ENCODE assay signal across 12 cellular contexts in the genomic region with DNA sequence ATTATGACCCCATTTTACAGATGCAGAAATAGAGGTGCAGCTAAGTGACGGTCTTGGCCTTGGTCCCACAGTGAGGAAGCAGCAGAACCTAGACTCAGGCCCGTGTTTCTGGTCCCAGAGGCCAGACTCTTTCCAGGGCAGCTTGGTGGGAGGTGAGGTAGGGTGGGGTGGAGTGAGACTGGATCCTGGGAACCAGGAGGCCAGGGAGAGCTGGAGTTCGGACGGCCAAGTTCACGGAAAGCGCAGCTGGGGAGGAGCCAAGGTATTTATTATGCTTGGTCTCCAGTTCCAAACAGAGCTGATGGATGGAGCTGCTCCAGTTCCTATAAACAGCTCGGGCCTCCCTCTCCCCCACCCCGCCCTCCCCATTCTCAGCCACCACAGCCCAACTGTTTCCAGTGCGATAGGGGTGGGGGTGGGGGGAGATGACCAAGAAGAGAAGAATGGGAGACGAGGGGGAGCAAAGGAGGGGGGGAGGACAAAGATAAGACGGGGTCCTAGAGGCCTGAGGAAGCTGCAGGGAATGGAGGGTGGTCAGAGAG. TPM values are rescaled to one million over a fixed set of nuclear protein-coding genes. Genes with fewer than 3 reads are reported as not detected.
DNase-seq lines count a peak whose midpoint lies in the region; ATAC-seq, FAIRE-seq and TF ChIP-seq lines count a peak whose summit lies in the region.
"Had no signal": no experiment of that assay in that cellular context is flagged by ENCODE, and none has a peak within 500 bp of the region (broad histone marks: within the 10 kb centered on the region; RNA-seq: fewer than 3 reads in every experiment).

No MANE protein-coding gene starts in this region.

- peaks cover 3% of the 10 kb centered on the region for H3K9me3 Mint-ChIP-seq in nephron
- H3K9me3 Mint-ChIP-seq: stimulated activated naive CD8-positive, alpha-beta T cell treated with anti-CD3 and anti-CD28 coated beads, Interleukin-15, Interleukin-2, amounts not matched to agents 100 ng/mL and 50 ng/mL, for 24 hours; T-cell had no signal

- peaks cover 46% of the 10 kb centered on the region for H3K4me1 ChIP-seq in vagina

- no peak for FAIRE-seq in RCC 7860 (lab: Jason Lieb, UNC)

- DNase-seq in activated CD8-positive, alpha-beta memory T cell treated with anti-CD3 and anti-CD28 coated beads, Interleukin-2, amount 50 U/mL, for 48 hours = peak; percentile 30
- no peak for DNase-seq in activated CD8-positive, alpha-beta memory T cell treated with anti-CD3 and anti-CD28 coated beads, Interleukin-2, amount 50 U/mL, for 4 hours
- DNase-seq in foreskin fibroblast (peak; percentile 53 to 78), vagina (ENCODE audit: extremely low spot score in 2 of 2) (peak in 1 of 2 donors; percentile 91), RCC 7860 (ENCODE audit: low spot score) (no peak), SW480 (ENCODE audit: low spot score) (no peak)
- DNase-seq: retina had no signal

- no peaks in the 10 kb centered on the region for H3K27me3 Mint-ChIP-seq in nephron (ENCODE audit: low read depth)

- H3K27ac ChIP-seq in vagina = peak overlapping the region; percentile 91
- H3K27ac ChIP-seq: HL-60 had no signal

- H3K4me3 ChIP-seq in foreskin fibroblast (ENCODE audit: low read depth in 1 of 2, low read length in 2 of 2) (no peak overlapping the region), vagina (no peak overlapping the region)

- no peaks in the 10 kb centered on the region for H3K27me3 ChIP-seq in vagina

- TF ChIP-seq POLR2A in vagina (IDR thresholded peaks at IDR 0.05) = no peak

- H3K4me1 Mint-ChIP-seq in nephron = peaks cover 63% of the 10 kb centered on the region

- TF ChIP-seq CTCF in foreskin fibroblast (IDR thresholded peaks at IDR 0.05; ENCODE audit: low read depth, low read length) (no peak), nephron (IDR thresholded peaks at IDR 0.05; ENCODE audit: unreplicated experiment in 3 of 3) (no peak), vagina (IDR thresholded peaks at IDR 0.05) (no peak)

- peak overlapping the region; percentile 83 to 97 (median 94) for H3K27ac Mint-ChIP-seq in nephron
- H3K27ac Mint-ChIP-seq: T-cell had no signal

- H3K4me3 Mint-ChIP-seq in nephron = peak overlapping the region in 1 of 3 experiments; percentile 15
- H3K4me3 Mint-ChIP-seq: stimulated activated naive CD8-positive, alpha-beta T cell treated with anti-CD3 and anti-CD28 coated beads, Interleukin-15, Interleukin-2, amounts not matched to agents 100 ng/mL and 50 ng/mL, for 24 hours; T-cell had no signal

- peaks cover 0 to 7% of the 10 kb centered on the region in 2 donors for H3K36me3 ChIP-seq in vagina

- ATAC-seq in GM21737 (IDR thresholded peaks at IDR 0.05; ENCODE audit: unreplicated experiment) = no peak
- ATAC-seq: T-cell had no signal

- no peaks in the 10 kb centered on the region for H3K9me3 ChIP-seq in vagina

- intact Hi-C loops in vagina (cut with DNase I) = no loop called here

- H3K36me3 Mint-ChIP-seq in nephron (ENCODE audit: low read depth) = no peaks in the 10 kb centered on the region
- H3K36me3 Mint-ChIP-seq: T-cell had no signal

RNA-seq across cellular contexts. Expression of gene LRRC32, which starts 16.2 kb away (rescaled TPM):
- total RNA-seq in vagina = 66.3 TPM

Comparison
In these comparisons a context has a peak if more than half of its experiments do, and no peak if none do; other contexts are left out.
1. DNase-seq: peak in activated CD8-positive, alpha-beta memory T cell treated with anti-CD3 and anti-CD28 coated beads, Interleukin-2, amount 50 U/mL, for 48 hours (single experiment) and foreskin fibroblast (2 of 2); none in activated CD8-positive, alpha-beta memory T cell treated with anti-CD3 and anti-CD28 coated beads, Interleukin-2, amount 50 U/mL, for 4 hours (single experiment), RCC 7860 (single experiment) and SW480 (single experiment).